In the genomic region with DNA sequence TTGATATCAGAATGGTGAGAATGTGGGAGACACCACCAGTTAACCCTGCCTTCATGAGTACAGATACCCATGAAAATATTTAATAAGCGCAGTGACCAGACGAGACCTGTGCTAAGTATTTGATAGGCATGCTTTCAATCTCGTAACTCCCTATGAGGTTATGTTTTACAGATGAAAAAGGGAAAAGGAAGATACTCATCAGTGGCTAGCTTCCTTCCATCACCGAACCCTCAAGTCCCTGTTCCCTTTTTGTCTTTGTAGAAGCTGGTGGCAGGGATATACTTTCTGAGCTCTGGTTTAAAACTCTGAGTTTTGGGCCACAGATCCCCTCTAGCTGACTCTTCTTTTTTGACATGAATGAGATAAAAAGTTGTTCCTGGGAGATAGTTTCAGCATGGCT, we compare ENCODE assay signal across 8 cellular contexts. TPM values are rescaled to one million over a fixed set of nuclear protein-coding genes. Genes with fewer than 3 reads are reported as not detected.
A peak's percentile ranks its signal among the peaks of the same experiment; 100 is the strongest.
DNase-seq lines count a peak whose midpoint lies in the region; ATAC-seq, FAIRE-seq and TF ChIP-seq lines count a peak whose summit lies in the region.

No MANE protein-coding gene starts in this region.

- CTCF ChIA-PET in activated B cell treated with CpG ODN at 0.5 μM for 24 hours (lab: Charles Lee) = interaction anchor here (1.0 to 2.4 kb wide), 3 partner anchors 22 to 38 kb away, joined by 4 to 9 read pairs (median 6); a partner anchor contains a TSS

- no peaks in the 10 kb centered on the region for H3K27me3 ChIP-seq in effector memory CD4-positive, alpha-beta T cell (replicated peaks; ENCODE audit: control insufficient read depth, insufficient read depth, low read length, poor library complexity, severe bottlenecking)

- H3K9me3 Mint-ChIP-seq in activated B cell treated with CpG ODN at 0.5 μM for 24 hours (no peaks in the 10 kb centered on the region), neural crest cell (no peaks in the 10 kb centered on the region), mesothelial cell of epicardium (no peaks in the 10 kb centered on the region)
- H3K9me3 Mint-ChIP-seq in activated naive CD4-positive, alpha-beta T cell treated with anti-CD3 and anti-CD28 coated beads, Interleukin-2, amount 50 U/mL, for 72 hours = no peaks in the 10 kb centered on the region

- no peak overlapping the region for H3K27ac ChIP-seq in effector memory CD4-positive, alpha-beta T cell (ENCODE audit: insufficient read depth, low read length, poor library complexity, severe bottlenecking)

- H3K36me3 Mint-ChIP-seq in activated B cell treated with CpG ODN at 0.5 μM for 24 hours (ENCODE audit: low read depth) (peaks cover 3% of the 10 kb centered on the region), neural crest cell (ENCODE audit: low read depth) (no peaks in the 10 kb centered on the region), mesothelial cell of epicardium (peaks cover 2% of the 10 kb centered on the region)
- H3K36me3 Mint-ChIP-seq in activated naive CD4-positive, alpha-beta T cell treated with anti-CD3 and anti-CD28 coated beads, Interleukin-2, amount 50 U/mL, for 72 hours = peaks cover 0 to 26% of the 10 kb centered on the region in 2 donors

- H3K9me3 ChIP-seq in effector memory CD4-positive, alpha-beta T cell (ENCODE audit: control insufficient read depth, low read length) = no peaks in the 10 kb centered on the region

- intact Hi-C loops in activated B cell treated with CpG ODN at 0.5 μM for 24 hours (cut with micrococcal nuclease) = loop anchor here (1.0 to 2.0 kb wide), 4 partner anchors 18 to 66 kb away; no protein-coding TSS in a partner anchor

- H3K27ac Mint-ChIP-seq in activated B cell treated with CpG ODN at 0.5 μM for 24 hours (peak overlapping the region; percentile 82), neural crest cell (ENCODE audit: unreplicated experiment) (peak overlapping the region; percentile 94), mesothelial cell of epicardium (no peak overlapping the region)
- no peak overlapping the region for H3K27ac Mint-ChIP-seq in activated naive CD4-positive, alpha-beta T cell treated with anti-CD3 and anti-CD28 coated beads, Interleukin-2, amount 50 U/mL, for 72 hours

- no peaks in the 10 kb centered on the region for H3K27me3 Mint-ChIP-seq in activated B cell treated with CpG ODN at 0.5 μM for 24 hours
- no peaks in the 10 kb centered on the region for H3K27me3 Mint-ChIP-seq in neural crest cell (ENCODE audit: low read depth)
- H3K27me3 Mint-ChIP-seq in mesothelial cell of epicardium (ENCODE audit: low read depth) = no peaks in the 10 kb centered on the region

- H3K4me1 Mint-ChIP-seq in activated B cell treated with CpG ODN at 0.5 μM for 24 hours (peaks cover 54% of the 10 kb centered on the region), neural crest cell (peaks cover 41% of the 10 kb centered on the region), mesothelial cell of epicardium (peaks cover 30% of the 10 kb centered on the region)

- H3K4me3 Mint-ChIP-seq in activated B cell treated with CpG ODN at 0.5 μM for 24 hours = peak overlapping the region; percentile 33
- H3K4me3 Mint-ChIP-seq in neural crest cell = no peak overlapping the region
- H3K4me3 Mint-ChIP-seq in mesothelial cell of epicardium = no peak overlapping the region

- no peak for TF ChIP-seq CTCF in activated B cell treated with CpG ODN at 0.5 μM for 24 hours (IDR thresholded peaks at IDR 0.05)
- TF ChIP-seq CTCF in neural crest cell (conservative IDR thresholded peaks at IDR 0.05) = no peak
- no peak for TF ChIP-seq CTCF in mesothelial cell of epicardium (IDR thresholded peaks at IDR 0.05; ENCODE audit: unreplicated experiment)

- ATAC-seq in HG03196 (IDR thresholded peaks at IDR 0.05; ENCODE audit: unreplicated experiment) = peak; percentile 15
- peak; percentile 7 for ATAC-seq in activated B cell treated with CpG ODN at 0.5 μM for 24 hours (ENCODE audit: low read depth)
- no peak for ATAC-seq in activated naive CD4-positive, alpha-beta T cell treated with anti-CD3 and anti-CD28 coated beads, Interleukin-2, amount 50 U/mL, for 72 hours

- H3K36me3 ChIP-seq in effector memory CD4-positive, alpha-beta T cell (ENCODE audit: control insufficient read depth, insufficient read depth, low read length) = peaks cover 5% of the 10 kb centered on the region

- H3K4me3 ChIP-seq in effector memory CD4-positive, alpha-beta T cell (ENCODE audit: insufficient read depth, low read depth, low read length, poor library complexity, severe bottlenecking) = no peak overlapping the region

- peak; percentile 61 for FAIRE-seq in GM18507 (lab: Jason Lieb, UNC)

- DNase-seq in GM18507 (ENCODE audit: extremely low spot score, insufficient read length, low read depth) (no peak), activated B cell treated with CpG ODN at 0.5 μM for 24 hours (no peak), neural crest cell (ENCODE audit: low read depth, low spot score) (no peak), mesothelial cell of epicardium (ENCODE audit: low spot score in 2 of 2, unreplicated experiment in 2 of 2) (no peak), DMS79 treated with DMSO at 0.1 percent for 48 hours (lab: John Stamatoyannopoulos, UW) (no peak)
- no peak for DNase-seq in activated naive CD4-positive, alpha-beta T cell treated with anti-CD3 and anti-CD28 coated beads, Interleukin-2, amount 50 U/mL, for 72 hours (ENCODE audit: low spot score in 2 of 2)
- no peak for DNase-seq in effector memory CD4-positive, alpha-beta T cell

- POLR2A ChIA-PET in activated B cell treated with CpG ODN at 0.5 μM for 24 hours (lab: Charles Lee) = interaction anchor here (0.9 to 2.3 kb wide), 5 partner anchors 15 to 48 kb away, joined by 3 to 22 read pairs (median 8); a partner anchor contains a TSS

- no peaks in the 10 kb centered on the region for H3K4me1 ChIP-seq in effector memory CD4-positive, alpha-beta T cell (ENCODE audit: control insufficient read depth, insufficient read depth, low read length, poor library complexity, severe bottlenecking)

RNA-seq across cellular contexts. Expression of a gene that starts 26.3 kb away (rescaled TPM):
- total RNA-seq in activated B cell treated with CpG ODN at 0.5 μM for 24 hours (60.0 and 60.8 TPM in 2 replicates), neural crest cell (34.1 and 37.8 TPM in 2 replicates), mesothelial cell of epicardium (18.2 to 20.0 TPM (median 18.6 TPM) in 3 replicates)
- total RNA-seq in activated naive CD4-positive, alpha-beta T cell treated with anti-CD3 and anti-CD28 coated beads, Interleukin-2, amount 50 U/mL, for 72 hours = 10 to 100 TPM; 41.5 to 71.7 TPM

Comparison
In these comparisons a context has a peak if more than half of its experiments do, and no peak if none do; other contexts are left out.
1. ATAC-seq: peak in HG03196 (single experiment) and activated B cell treated with CpG ODN at 0.5 μM for 24 hours (single experiment); none in activated naive CD4-positive, alpha-beta T cell treated with anti-CD3 and anti-CD28 coated beads, Interleukin-2, amount 50 U/mL, for 72 hours (0 of 2).
2. H3K27ac Mint-ChIP-seq: peak in activated B cell treated with CpG ODN at 0.5 μM for 24 hours (single experiment) and neural crest cell (single experiment); none in mesothelial cell of epicardium (single experiment) and activated naive CD4-positive, alpha-beta T cell treated with anti-CD3 and anti-CD28 coated beads, Interleukin-2, amount 50 U/mL, for 72 hours (0 of 2).